10 cellular contexts compared by ENCODE assay signal in genomic region chr22:49936973-49937757, GRCh38. TPM values are rescaled to one million over a fixed set of nuclear protein-coding genes. Genes with fewer than 3 reads are reported as not detected.
A peak's percentile ranks its signal among the peaks of the same experiment; 100 is the strongest.
DNase-seq lines count a peak whose midpoint lies in the region; ATAC-seq and TF ChIP-seq lines count a peak whose summit lies in the region.
"Had no signal": no experiment of that assay in that cellular context is flagged by ENCODE, and none has a peak within 500 bp of the region (broad histone marks: within the 10 kb centered on the region; RNA-seq: fewer than 3 reads in every experiment).

No MANE protein-coding gene starts in this region.

- peaks cover 0 to 69% (median 47%) of the 10 kb centered on the region in 4 donors for H3K4me1 ChIP-seq in tibial nerve

- H3K4me3 ChIP-seq in coronary artery, result peak overlapping the region; percentile 77
- peak overlapping the region in 2 of 4 donors; percentile 51 to 60 for H3K4me3 ChIP-seq in tibial nerve

- TF ChIP-seq CTCF in coronary artery (IDR thresholded peaks at IDR 0.05) (no peak), mesothelial cell of epicardium (IDR thresholded peaks at IDR 0.05; ENCODE audit: unreplicated experiment) (no peak), tibial nerve (IDR thresholded peaks at IDR 0.05) (no peak)

- peaks cover 3% of the 10 kb centered on the region for H3K9me3 Mint-ChIP-seq in activated CD8-positive, alpha-beta memory T cell treated with anti-CD3 and anti-CD28 coated beads, Interleukin-2, amount 10 ng/mL, durations not matched to agents 7 days and 5 days (ENCODE audit: low read depth)
- no peaks in the 10 kb centered on the region for H3K9me3 Mint-ChIP-seq in mesothelial cell of epicardium

- no peaks in the 10 kb centered on the region for H3K27me3 Mint-ChIP-seq in activated CD8-positive, alpha-beta memory T cell treated with anti-CD3 and anti-CD28 coated beads, Interleukin-2, amount 10 ng/mL, durations not matched to agents 7 days and 5 days
- H3K27me3 Mint-ChIP-seq in mesothelial cell of epicardium (ENCODE audit: low read depth), result no peaks in the 10 kb centered on the region

- no peaks in the 10 kb centered on the region for H3K36me3 ChIP-seq in tibial nerve

- H3K36me3 Mint-ChIP-seq in activated CD8-positive, alpha-beta memory T cell treated with anti-CD3 and anti-CD28 coated beads, Interleukin-2, amount 10 ng/mL, durations not matched to agents 7 days and 5 days, result peaks cover 2% of the 10 kb centered on the region
- H3K36me3 Mint-ChIP-seq in mesothelial cell of epicardium, result no peaks in the 10 kb centered on the region

- ATAC-seq in activated CD8-positive, alpha-beta memory T cell treated with anti-CD3 and anti-CD28 coated beads, Interleukin-2, amount 10 ng/mL, durations not matched to agents 7 days and 5 days, result no peak
- ATAC-seq in GM18517 (IDR thresholded peaks at IDR 0.05; ENCODE audit: unreplicated experiment), result no peak

- no peak for DNase-seq in activated CD8-positive, alpha-beta memory T cell treated with anti-CD3 and anti-CD28 coated beads, Interleukin-2, amount 10 ng/mL, durations not matched to agents 7 days and 5 days
- DNase-seq in activated CD8-positive, alpha-beta memory T cell treated with anti-CD3 and anti-CD28 coated beads for 24 hours, result no peak
- DNase-seq in coronary artery (ENCODE audit: low spot score) (no peak), mesothelial cell of epicardium (ENCODE audit: low spot score in 2 of 2, unreplicated experiment in 2 of 2) (no peak), tibial nerve (ENCODE audit: low spot score in 2 of 2) (no peak), HuH-7 (ENCODE audit: low spot score) (no peak)
- DNase-seq in stimulated activated naive CD4-positive, alpha-beta T cell (lab: John Stamatoyannopoulos, UW), result no peak
- DNase-seq: SIG-M5 had no signal

- CTCF ChIA-PET in activated CD8-positive, alpha-beta memory T cell treated with anti-CD3 and anti-CD28 coated beads, Interleukin-2, amount 10 ng/mL, durations not matched to agents 7 days and 5 days (lab: Charles Lee), result interaction anchor here (2.4 kb wide), 1 partner anchor 93 kb away, joined by 13 read pairs; no protein-coding TSS in a partner anchor

- peak overlapping the region; percentile 84 for H3K27ac Mint-ChIP-seq in activated CD8-positive, alpha-beta memory T cell treated with anti-CD3 and anti-CD28 coated beads, Interleukin-2, amount 10 ng/mL, durations not matched to agents 7 days and 5 days
- H3K27ac Mint-ChIP-seq in mesothelial cell of epicardium, result no peak overlapping the region

- no peaks in the 10 kb centered on the region for H3K9me3 ChIP-seq in tibial nerve

- TF ChIP-seq EP300 in tibial nerve (IDR thresholded peaks at IDR 0.05), result peak in 1 of 2 donors; percentile 73

- H3K27ac ChIP-seq in coronary artery (peak overlapping the region; percentile 76 to 92), tibial nerve (peak overlapping the region; percentile 91 to 98 (median 96))
- H3K27ac ChIP-seq: epithelial cell of prostate had no signal

- no peaks in the 10 kb centered on the region for H3K27me3 ChIP-seq in tibial nerve

- H3K4me3 Mint-ChIP-seq in activated CD8-positive, alpha-beta memory T cell treated with anti-CD3 and anti-CD28 coated beads, Interleukin-2, amount 10 ng/mL, durations not matched to agents 7 days and 5 days, result peak overlapping the region; percentile 36
- peak overlapping the region; percentile 53 for H3K4me3 Mint-ChIP-seq in mesothelial cell of epicardium

- H3K4me1 Mint-ChIP-seq in activated CD8-positive, alpha-beta memory T cell treated with anti-CD3 and anti-CD28 coated beads, Interleukin-2, amount 10 ng/mL, durations not matched to agents 7 days and 5 days, result peaks cover 19% of the 10 kb centered on the region
- H3K4me1 Mint-ChIP-seq in mesothelial cell of epicardium, result peaks cover 16% of the 10 kb centered on the region

- TF ChIP-seq POLR2A in tibial nerve (IDR thresholded peaks at IDR 0.05), result no peak

- 35 to 39% methylated on average over 16 to 19 of the region's 21 CpGs for WGBS in tibial nerve, 2 donors

RNA-seq across cellular contexts. Expression of gene CRELD2, which starts 18.7 kb away (rescaled TPM):
- total RNA-seq in activated CD8-positive, alpha-beta memory T cell treated with anti-CD3 and anti-CD28 coated beads, Interleukin-2, amount 10 ng/mL, durations not matched to agents 7 days and 5 days, result 10 to 100 TPM; 43.9 to 51.2 TPM
- 41.4 to 42.2 TPM (median 41.9 TPM) in 3 replicates for total RNA-seq in mesothelial cell of epicardium
- 10 to 100 TPM; 44.8 to 80.4 (median 65.1) TPM for total RNA-seq in tibial nerve

RNA-seq across cellular contexts. Expression of gene ALG12, which starts 18.9 kb away (rescaled TPM):
- 10 to 100 TPM; 16.8 to 18.8 TPM for total RNA-seq in activated CD8-positive, alpha-beta memory T cell treated with anti-CD3 and anti-CD28 coated beads, Interleukin-2, amount 10 ng/mL, durations not matched to agents 7 days and 5 days
- total RNA-seq in mesothelial cell of epicardium (26.4 to 30.9 TPM (median 26.8 TPM) in 3 replicates), tibial nerve (10 to 100 TPM in 3 of 4 donors, 1 to 10 TPM in 1; 9.0 to 17.4 (median 14.5) TPM)

RNA-seq across cellular contexts. Expression of gene PIM3, which starts 23.4 kb away (rescaled TPM):
- 10 to 100 TPM; 53.4 to 79.7 TPM for total RNA-seq in activated CD8-positive, alpha-beta memory T cell treated with anti-CD3 and anti-CD28 coated beads, Interleukin-2, amount 10 ng/mL, durations not matched to agents 7 days and 5 days
- total RNA-seq in mesothelial cell of epicardium, result 57.5 to 62.5 TPM (median 59.8 TPM) in 3 replicates
- 100 to 1,000 TPM in 3 of 4 donors, 10 to 100 TPM in 1; 98.3 to 138 (median 119) TPM for total RNA-seq in tibial nerve
